Comparison of ENCODE assay signal across 17 cellular contexts in genomic region chr20:25011261-25011660, GRCh38. TPM values are rescaled to one million over a fixed set of nuclear protein-coding genes. Genes with fewer than 3 reads are reported as not detected.
A peak's percentile ranks its signal among the peaks of the same experiment; 100 is the strongest.
DNase-seq lines count a peak whose midpoint lies in the region; ATAC-seq and TF ChIP-seq lines count a peak whose summit lies in the region.
"Had no signal": no experiment of that assay in that cellular context is flagged by ENCODE, and none has a peak within 500 bp of the region (broad histone marks: within the 10 kb centered on the region; RNA-seq: fewer than 3 reads in every experiment).

No MANE protein-coding gene starts in this region.

- H3K4me3 ChIP-seq in endodermal cell (ENCODE audit: low read length) (no peak overlapping the region), spleen (no peak overlapping the region)
- H3K4me3 ChIP-seq: BLaER1 treated with 17β-estradiol and CSF1 and Interleukin-3, amounts not matched to agents 10 nM and 100 nM had no signal

- intact Hi-C loops in cardiac septum (cut with DNase I) (no loop called here), left cardiac atrium (cut with DNase I) (no loop called here), spleen (cut with DNase I; ENCODE audit: low total_unique reads) (no loop called here)

- DNase-seq in cardiac septum (ENCODE audit: low spot score) (peak; percentile 44), left cardiac atrium (no peak), endodermal cell (peak; percentile 17), spleen (peak; percentile 28), inferior parietal cortex (ENCODE audit: extremely low spot score) (no peak), NCI-H345 (lab: John Stamatoyannopoulos, UW) (no peak)
- DNase-seq: CD8-positive, alpha-beta memory T cell; DMS79; KBM-7; NCI-H1105 treated with DMSO at 0.1 percent for 48 hours; NCI-H1694; NCI-H2081 treated with DMSO at 0.1 percent for 48 hours; NCI-H748 treated with DMSO at 0.1 percent for 48 hours; NK-92 treated with Interleukin-12 subunit alpha and Interleukin-12 subunit beta, amount 100 ng/mL, for 24 hours; Right ventricle myocardium superior had no signal

- H3K4me1 ChIP-seq in endodermal cell (ENCODE audit: control insufficient read depth, insufficient read depth, low read length) (no peaks in the 10 kb centered on the region), spleen (no peaks in the 10 kb centered on the region)

- no peak for TF ChIP-seq CTCF in endodermal cell (conservative IDR thresholded peaks at IDR 0.05)
- TF ChIP-seq CTCF in spleen (IDR thresholded peaks at IDR 0.05 in 8 of 11, conservative IDR thresholded peaks at IDR 0.05 in 3 of 11) = no peak

- no peak overlapping the region for H3K4me3 Mint-ChIP-seq in endodermal cell
- H3K4me3 Mint-ChIP-seq: CD8-positive, alpha-beta memory T cell had no signal

- H3K9ac ChIP-seq in endodermal cell (ENCODE audit: extremely low read depth, low read length, poor library complexity, severe bottlenecking) = no peak overlapping the region
- H3K9ac ChIP-seq: BLaER1 treated with 17β-estradiol and CSF1 and Interleukin-3, amounts not matched to agents 10 nM and 100 nM had no signal

- no peaks in the 10 kb centered on the region for H3K36me3 Mint-ChIP-seq in endodermal cell (ENCODE audit: low read depth)

- TF ChIP-seq POLR2A in spleen (IDR thresholded peaks at IDR 0.05) = no peak

- no peaks in the 10 kb centered on the region for H3K27me3 ChIP-seq in endodermal cell (ENCODE audit: control insufficient read depth, insufficient read depth, low read length, poor library complexity, severe bottlenecking)
- H3K27me3 ChIP-seq in spleen (replicated peaks in 1 of 7) = no peaks in the 10 kb centered on the region
- H3K27me3 ChIP-seq: BLaER1 treated with 17β-estradiol and CSF1 and Interleukin-3, amounts not matched to agents 10 nM and 100 nM had no signal

- H3K27ac ChIP-seq in endodermal cell (ENCODE audit: low read depth, low read length) (no peak overlapping the region), spleen (no peak overlapping the region)
- H3K27ac ChIP-seq: BLaER1 treated with 17β-estradiol and CSF1 and Interleukin-3, amounts not matched to agents 10 nM and 100 nM had no signal

- peaks cover 2% of the 10 kb centered on the region for H3K4me1 Mint-ChIP-seq in endodermal cell
- H3K4me1 Mint-ChIP-seq: CD8-positive, alpha-beta memory T cell had no signal

- H3K36me3 ChIP-seq in endodermal cell (ENCODE audit: control insufficient read depth, insufficient read depth, low read length) (no peaks in the 10 kb centered on the region), spleen (peaks cover 3 to 100% (median 89%) of the 10 kb centered on the region in 6 donors)

- WGBS in endodermal cell (ENCODE audit: insufficient coverage in 1 of 2, insufficient read length in 1 of 2), 2 experiments = 89 to 94% methylated on average over 6 of the region's 6 CpGs
- WGBS in spleen, 5 donors = 91 to 98% (median 95%) methylated on average over 6 of the region's 6 CpGs

- no peak overlapping the region for H3K27ac Mint-ChIP-seq in endodermal cell

- H3K9me3 ChIP-seq in endodermal cell (ENCODE audit: control insufficient read depth, low read length) (no peaks in the 10 kb centered on the region), spleen (no peaks in the 10 kb centered on the region)
- H3K9me3 ChIP-seq: BLaER1 treated with 17β-estradiol and CSF1 and Interleukin-3, amounts not matched to agents 10 nM and 100 nM had no signal

- no peaks in the 10 kb centered on the region for H3K9me3 Mint-ChIP-seq in endodermal cell
- H3K9me3 Mint-ChIP-seq: CD8-positive, alpha-beta memory T cell had no signal

- peaks cover 5% of the 10 kb centered on the region for H3K27me3 Mint-ChIP-seq in endodermal cell (ENCODE audit: insufficient read depth)
- H3K27me3 Mint-ChIP-seq: CD8-positive, alpha-beta memory T cell had no signal

- ATAC-seq in left cardiac atrium (no peak), HG02571 (IDR thresholded peaks at IDR 0.05; ENCODE audit: unreplicated experiment) (no peak)

RNA-seq across cellular contexts. Expression of gene APMAP, which starts 18.7 kb away (rescaled TPM):
- total RNA-seq in cardiac septum (28.2 TPM), left cardiac atrium (10 to 100 TPM; 47.0 to 52.2 TPM), endodermal cell (10 to 100 TPM; 60.2 to 65.6 TPM), spleen (100 to 1,000 TPM in 1 of 7 donors, 10 to 100 TPM in 6; 57.9 to 104 (median 78.8) TPM)
- 76.8 TPM for polyA plus RNA-seq in endodermal cell (2013, experiment 1 of 2)
- polyA plus RNA-seq in endodermal cell (2013, experiment 2 of 2) = 70.0 TPM
- 10 to 100 TPM; 26.5 to 36.0 (median 31.5) TPM for polyA plus RNA-seq in spleen

RNA-seq across cellular contexts. Expression of gene ACSS1, which starts 46.7 kb away (rescaled TPM):
- total RNA-seq in cardiac septum (47.6 TPM), left cardiac atrium (10 to 100 TPM; 27.9 to 55.0 TPM), endodermal cell (under 1 TPM in 1 of 2 donors, not detected in 1; 0.22 TPM), spleen (10 to 100 TPM; 34.0 to 50.8 (median 41.3) TPM)
- 0.68 TPM for polyA plus RNA-seq in endodermal cell (2013, experiment 1 of 2)
- polyA plus RNA-seq in endodermal cell (2013, experiment 2 of 2) = 0.50 TPM
- polyA plus RNA-seq in spleen = 10 to 100 TPM; 20.3 to 26.8 (median 26.3) TPM

Comparison
In these comparisons a context has a peak if more than half of its experiments do, and no peak if none do; other contexts are left out.
1. DNase-seq: peak in cardiac septum (single experiment), endodermal cell (single experiment) and spleen (single experiment); none in left cardiac atrium (single experiment), inferior parietal cortex (single experiment) and NCI-H345 (single experiment).
2. RNA of gene ACSS1, which starts 46.7 kb away (total RNA-seq): 27.9 to 55.0 TPM in left cardiac atrium, 47.6 TPM in cardiac septum (single experiment) and 34.0 to 50.8 TPM in spleen; 0.22 TPM in endodermal cell; every median in the first group is over 10 times any median in the second.